In genomic region chr3:62962656-62963055, GRCh38 we compare ENCODE assay signal across 2 cellular contexts.
TF ChIP-seq lines count a peak whose summit lies in the region.

No MANE protein-coding gene starts in this region.

TF ChIP-seq in SK-N-SH treated with all-trans-retinoic acid at 6 μM for 48 hours, 23 proteins besides CTCF, POLR2A, EP300 and RAD21:
- TF ChIP-seq TSHZ2 (CRISPR knock-in tag; IDR thresholded peaks at IDR 0.05) (no peak), ARNTL (CRISPR knock-in tag; IDR thresholded peaks at IDR 0.05; ENCODE audit: borderline replicate concordance, low read depth) (no peak), GLIS3 (CRISPR knock-in tag; IDR thresholded peaks at IDR 0.05) (no peak), ZNF8 (CRISPR knock-in tag; IDR thresholded peaks at IDR 0.05) (no peak), ESRRG (CRISPR knock-in tag; IDR thresholded peaks at IDR 0.05) (no peak), ISL1 (CRISPR knock-in tag; IDR thresholded peaks at IDR 0.05) (no peak), ZFP30 (CRISPR knock-in tag; IDR thresholded peaks at IDR 0.05) (no peak), SNAI2 (CRISPR knock-in tag; IDR thresholded peaks at IDR 0.05) (no peak), BACH2 (CRISPR knock-in tag; IDR thresholded peaks at IDR 0.05; ENCODE audit: borderline replicate concordance) (no peak), TCF4 (CRISPR knock-in tag; IDR thresholded peaks at IDR 0.05; ENCODE audit: borderline replicate concordance) (no peak), PATZ1 (CRISPR knock-in tag; IDR thresholded peaks at IDR 0.05; ENCODE audit: borderline replicate concordance) (no peak), OSR1 (CRISPR knock-in tag; IDR thresholded peaks at IDR 0.05) (no peak), CSRNP3 (CRISPR knock-in tag; IDR thresholded peaks at IDR 0.05) (no peak), CSDC2 (CRISPR knock-in tag; IDR thresholded peaks at IDR 0.05) (no peak), ZFP3 (CRISPR knock-in tag; IDR thresholded peaks at IDR 0.05) (no peak), RARB (CRISPR knock-in tag; IDR thresholded peaks at IDR 0.05) (no peak), TOX (CRISPR knock-in tag; IDR thresholded peaks at IDR 0.05; ENCODE audit: borderline replicate concordance) (no peak), ZC3H10 (CRISPR knock-in tag; IDR thresholded peaks at IDR 0.05) (no peak), ZNF70 (CRISPR knock-in tag; IDR thresholded peaks at IDR 0.05) (no peak)
TF ChIP-seq in SK-N-SH treated with all-trans-retinoic acid at 6 μM for 48 hours: peak in this region for 0.

TF ChIP-seq in SK-N-SH, 30 proteins besides CTCF, POLR2A, EP300 and RAD21 (continued from another document):
- TF ChIP-seq ZBTB33 (IDR thresholded peaks at IDR 0.05; ENCODE audit: borderline replicate concordance, low read depth) (no peak), SMC3 (IDR thresholded peaks at IDR 0.05; ENCODE audit: low read depth, low read length) (no peak), TCF12 (IDR thresholded peaks at IDR 0.05) (no peak), RXRA (IDR thresholded peaks at IDR 0.05; ENCODE audit: borderline replicate concordance, low read depth) (no peak), MXI1 (IDR thresholded peaks at IDR 0.05; ENCODE audit: low read depth, low read length) (no peak), JUND (IDR thresholded peaks at IDR 0.05) (no peak), ELF1 (IDR thresholded peaks at IDR 0.05) (no peak), CHD2 (IDR thresholded peaks at IDR 0.05; ENCODE audit: low read length, partially characterized antibody) (no peak), USF2 (IDR thresholded peaks at IDR 0.05; ENCODE audit: borderline replicate concordance, low read depth, low read length) (no peak), RFX5 (IDR thresholded peaks at IDR 0.05; ENCODE audit: low read length) (no peak), NRF1 (IDR thresholded peaks at IDR 0.05; ENCODE audit: low read depth, low read length) (no peak), TEAD4 (IDR thresholded peaks at IDR 0.05; ENCODE audit: borderline replicate concordance, insufficient read depth) (no peak), FOSL2 (IDR thresholded peaks at IDR 0.05; ENCODE audit: borderline replicate concordance, low read depth) (no peak), PBX3 (IDR thresholded peaks at IDR 0.05) (no peak)
